In genomic region chr1:32991819-32992488, GRCh38 we compare ENCODE assay signal across 8 cellular contexts. TPM values are rescaled to one million over a fixed set of nuclear protein-coding genes. Genes with fewer than 3 reads are reported as not detected.
A peak's percentile ranks its signal among the peaks of the same experiment; 100 is the strongest.
DNase-seq lines count a peak whose midpoint lies in the region; ATAC-seq and TF ChIP-seq lines count a peak whose summit lies in the region.

No MANE protein-coding gene starts in this region.

- no peak for TF ChIP-seq CTCF in stomach (IDR thresholded peaks at IDR 0.05)

- no peaks in the 10 kb centered on the region for H3K9me3 Mint-ChIP-seq in T-helper 2 cell treated with Interferon-gamma antibody and Interleukin-4, amounts not matched to agents 5 μg/mL and 100 μg/mL, for 36 hours
- H3K9me3 Mint-ChIP-seq in central memory CD8-positive, alpha-beta T cell = no peaks in the 10 kb centered on the region

- 50 to 78% (median 64%) methylated on average over 1 to 9 of the region's 9 CpGs for WGBS in stomach, 5 donors

- no peaks in the 10 kb centered on the region for H3K9me3 ChIP-seq in stomach

- no peak for DNase-seq in T-helper 2 cell treated with Interferon-gamma antibody and Interleukin-4, amounts not matched to agents 5 μg/mL and 100 μg/mL, for 36 hours (ENCODE audit: low spot score)
- DNase-seq in T-helper 2 cell = no peak
- DNase-seq in central memory CD8-positive, alpha-beta T cell (ENCODE audit: low spot score in 2 of 2) = no peak
- DNase-seq in stomach = no peak
- DNase-seq in DMS 273 (lab: John Stamatoyannopoulos, UW; ENCODE audit: unreplicated experiment) = no peak
- no peak for DNase-seq in NCI-H187 (lab: John Stamatoyannopoulos, UW)
- no peak for DNase-seq in NCI-H1417 (lab: John Stamatoyannopoulos, UW)

- peak overlapping the region; percentile 64 to 87 (median 76) for H3K27ac ChIP-seq in stomach

- no peaks in the 10 kb centered on the region for H3K27me3 ChIP-seq in stomach

- H3K36me3 ChIP-seq in stomach = no peaks in the 10 kb centered on the region

- no peak for TF ChIP-seq POLR2A in stomach (IDR thresholded peaks at IDR 0.05)

- H3K4me1 ChIP-seq in stomach = peaks cover 28 to 60% (median 31%) of the 10 kb centered on the region in 4 donors

- H3K36me3 Mint-ChIP-seq in T-helper 2 cell treated with Interferon-gamma antibody and Interleukin-4, amounts not matched to agents 5 μg/mL and 100 μg/mL, for 36 hours (ENCODE audit: low read depth) = peaks cover 4% of the 10 kb centered on the region
- peaks cover 1% of the 10 kb centered on the region for H3K36me3 Mint-ChIP-seq in central memory CD8-positive, alpha-beta T cell (ENCODE audit: insufficient read depth)

- intact Hi-C loops in stomach (cut with DNase I; ENCODE audit: low total_unique reads) = no loop called here

- ATAC-seq in HG03159 (IDR thresholded peaks at IDR 0.05; ENCODE audit: unreplicated experiment) = peak; percentile 28
- ATAC-seq in central memory CD8-positive, alpha-beta T cell (replicated peaks; ENCODE audit: extremely low read depth, poor library complexity, severe bottlenecking) = no peak

- no peaks in the 10 kb centered on the region for H3K27me3 Mint-ChIP-seq in T-helper 2 cell treated with Interferon-gamma antibody and Interleukin-4, amounts not matched to agents 5 μg/mL and 100 μg/mL, for 36 hours (ENCODE audit: low read depth)
- no peaks in the 10 kb centered on the region for H3K27me3 Mint-ChIP-seq in central memory CD8-positive, alpha-beta T cell

- no peak for TF ChIP-seq EP300 in stomach (IDR thresholded peaks at IDR 0.05)

- H3K4me3 Mint-ChIP-seq in T-helper 2 cell treated with Interferon-gamma antibody and Interleukin-4, amounts not matched to agents 5 μg/mL and 100 μg/mL, for 36 hours = peak overlapping the region; percentile 59
- no peak overlapping the region for H3K4me3 Mint-ChIP-seq in central memory CD8-positive, alpha-beta T cell

- H3K4me3 ChIP-seq in stomach = no peak overlapping the region

- H3K4me1 Mint-ChIP-seq in T-helper 2 cell treated with Interferon-gamma antibody and Interleukin-4, amounts not matched to agents 5 μg/mL and 100 μg/mL, for 36 hours (ENCODE audit: low read depth) = peaks cover 41% of the 10 kb centered on the region
- peaks cover 5% of the 10 kb centered on the region for H3K4me1 Mint-ChIP-seq in central memory CD8-positive, alpha-beta T cell

- peak overlapping the region; percentile 85 for H3K27ac Mint-ChIP-seq in T-helper 2 cell treated with Interferon-gamma antibody and Interleukin-4, amounts not matched to agents 5 μg/mL and 100 μg/mL, for 36 hours
- peak overlapping the region; percentile 34 for H3K27ac Mint-ChIP-seq in central memory CD8-positive, alpha-beta T cell (ENCODE audit: low read depth)

RNA-seq across cellular contexts. Expression of gene RNF19B, which starts 27.3 kb away (rescaled TPM):
- 10 to 100 TPM in 3 of 5 donors, 1 to 10 TPM in 1, under 1 TPM in 1; 0.58 to 29.5 (median 10.3) TPM for total RNA-seq in stomach
- polyA plus RNA-seq in stomach = 10 to 100 TPM in 1 of 3 donors, 1 to 10 TPM in 2; 9.1 to 10.4 (median 9.1) TPM

RNA-seq across cellular contexts. Expression of gene AK2, which starts 44.7 kb away (rescaled TPM):
- total RNA-seq in stomach = 100 to 1,000 TPM in 4 of 5 donors, 10 to 100 TPM in 1; 71.0 to 263 (median 124) TPM
- polyA plus RNA-seq in stomach = 100 to 1,000 TPM in 2 of 3 donors, 10 to 100 TPM in 1; 98.8 to 129 (median 107) TPM
